9 cellular contexts compared by ENCODE assay signal in genomic region chr2:9095690-9096089, GRCh38.
DNase-seq lines count a peak whose midpoint lies in the region; ATAC-seq, FAIRE-seq and TF ChIP-seq lines count a peak whose summit lies in the region.
"Had no signal": no experiment of that assay in that cellular context is flagged by ENCODE, and none has a peak within 500 bp of the region (broad histone marks: within the 10 kb centered on the region; RNA-seq: fewer than 3 reads in every experiment).

No MANE protein-coding gene starts in this region.

- H3K36me3 ChIP-seq in Peyer's patch (no peaks in the 10 kb centered on the region), esophagus muscularis mucosa (no peaks in the 10 kb centered on the region), thoracic aorta (no peaks in the 10 kb centered on the region)

- H3K9me3 ChIP-seq in Peyer's patch, result no peaks in the 10 kb centered on the region
- H3K9me3 ChIP-seq in esophagus muscularis mucosa, result no peaks in the 10 kb centered on the region
- no peaks in the 10 kb centered on the region for H3K9me3 ChIP-seq in thoracic aorta

- intact Hi-C loops in esophagus muscularis mucosa (cut with DNase I), result no loop called here

- DNase-seq in Peyer's patch (peak in 2 of 3 donors; percentile 55 to 66), esophagus muscularis mucosa (ENCODE audit: extremely low spot score) (no peak), lung microvascular endothelial cell (ENCODE audit: low read depth in 2 of 2) (peak; percentile 31 to 71), thoracic aorta (ENCODE audit: low spot score) (no peak), HUDEP-2 (lab: John Stamatoyannopoulos, UW; ENCODE audit: unreplicated experiment in 76 of 76) (no peak), NCI-H1436 (lab: John Stamatoyannopoulos, UW) (no peak), GM12892 (ENCODE audit: insufficient read length) (no peak)
- DNase-seq: central memory CD4-positive, alpha-beta T cell had no signal

- no peak for TF ChIP-seq POLR2A in Peyer's patch (IDR thresholded peaks at IDR 0.05)
- no peak for TF ChIP-seq POLR2A in esophagus muscularis mucosa (IDR thresholded peaks at IDR 0.05; ENCODE audit: low read depth)
- TF ChIP-seq POLR2A in GM12892 (IDR thresholded peaks at IDR 0.05; ENCODE audit: low read depth, low read length), result no peak

- TF ChIP-seq EP300 in esophagus muscularis mucosa (IDR thresholded peaks at IDR 0.05), result no peak

- H3K4me3 ChIP-seq in Peyer's patch (peak overlapping the region in 1 of 4 donors; percentile 17), esophagus muscularis mucosa (peak overlapping the region; percentile 21 to 41 (median 26)), thoracic aorta (peak overlapping the region; percentile 57)

- H3K27ac ChIP-seq in Peyer's patch, result peak overlapping the region in 1 of 4 donors; percentile 1
- H3K27ac ChIP-seq in esophagus muscularis mucosa (replicated peaks in 1 of 4), result peak overlapping the region in 3 of 4 donors; percentile 28 to 57 (median 55)
- no peak overlapping the region for H3K27ac ChIP-seq in thoracic aorta

- FAIRE-seq in GM12892 (lab: Jason Lieb, UNC), result no peak

- H3K27me3 ChIP-seq in Peyer's patch, result no peaks in the 10 kb centered on the region
- H3K27me3 ChIP-seq in esophagus muscularis mucosa, result no peaks in the 10 kb centered on the region
- H3K27me3 ChIP-seq in thoracic aorta (replicated peaks; ENCODE audit: insufficient read depth), result no peaks in the 10 kb centered on the region

- 23% methylated on average over 4 of the region's 21 CpGs for WGBS in esophagus muscularis mucosa

- H3K4me1 ChIP-seq in Peyer's patch (peaks cover 0 to 10% (median 0%) of the 10 kb centered on the region in 4 donors), esophagus muscularis mucosa (peaks cover 9 to 20% (median 16%) of the 10 kb centered on the region in 4 donors), thoracic aorta (ENCODE audit: control insufficient read depth in 1 of 2, low read depth in 2 of 2) (peaks cover 0 to 5% of the 10 kb centered on the region in 2 donors)

- peak; percentile 53 for ATAC-seq in thoracic aorta (ENCODE audit: insufficient number of reproducible peaks, low FRiP score, low read depth)
- no peak for ATAC-seq in GM19351 (IDR thresholded peaks at IDR 0.05; ENCODE audit: unreplicated experiment)

- TF ChIP-seq CTCF in Peyer's patch (IDR thresholded peaks at IDR 0.05), result peak in 1 of 6 experiments; percentile 7
- peak; percentile 7 to 35 (median 27) for TF ChIP-seq CTCF in esophagus muscularis mucosa (IDR thresholded peaks at IDR 0.05)
- no peak for TF ChIP-seq CTCF in thoracic aorta (IDR thresholded peaks at IDR 0.05)

Comparison
In these comparisons a context has a peak if more than half of its experiments do, and no peak if none do; other contexts are left out.
1. DNase-seq: peak in Peyer's patch (2 of 3) and lung microvascular endothelial cell (2 of 2); none in esophagus muscularis mucosa (single experiment), thoracic aorta (single experiment), HUDEP-2 (0 of 76), NCI-H1436 (single experiment) and GM12892 (single experiment).
2. H3K27ac ChIP-seq: peak in esophagus muscularis mucosa (3 of 4); none in thoracic aorta (0 of 2).